1 cellular context compared by ENCODE assay signal in the genomic region with DNA sequence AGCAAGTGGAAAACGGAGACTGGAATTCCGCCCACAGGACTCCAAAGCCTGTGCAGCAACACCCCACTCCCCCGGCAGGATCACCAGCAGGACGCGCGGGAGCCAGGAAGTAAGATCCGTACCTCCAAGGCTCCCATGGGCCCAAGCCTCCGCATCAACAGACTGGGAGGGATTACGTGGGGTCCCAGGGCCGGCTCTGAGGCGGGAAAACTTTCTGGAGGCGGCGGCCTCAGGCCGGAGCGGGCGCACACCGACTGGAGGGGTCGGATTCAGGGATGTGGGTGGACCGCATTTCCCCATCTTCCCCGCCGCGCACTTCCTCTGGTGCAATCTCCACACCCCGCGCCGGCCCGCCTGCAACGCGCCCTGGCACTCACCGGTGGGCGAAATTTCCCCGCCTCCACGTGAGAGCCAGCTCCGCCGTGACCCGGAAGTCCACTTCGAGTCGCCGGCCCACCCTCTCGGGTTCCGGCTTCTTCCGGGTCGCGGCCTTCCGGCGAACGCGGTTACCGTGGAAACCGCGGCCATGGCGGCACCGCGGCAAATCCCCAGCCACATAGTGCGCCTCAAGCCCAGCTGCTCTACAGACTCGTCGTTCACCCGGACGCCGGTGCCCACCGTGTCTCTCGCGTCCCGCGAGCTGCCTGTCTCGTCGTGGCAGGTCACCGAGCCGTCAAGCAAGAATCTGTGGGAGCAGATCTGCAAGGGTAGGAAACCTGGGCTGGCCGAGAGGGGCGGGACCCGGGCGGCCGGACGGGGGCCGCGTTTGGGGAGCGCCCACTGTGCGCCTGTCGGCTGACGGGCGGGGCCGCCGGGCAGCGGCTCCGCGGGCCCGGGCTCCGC.
A peak's percentile ranks its signal among the peaks of the same experiment; 100 is the strongest.
TF ChIP-seq lines count a peak whose summit lies in the region.

Gene IQCK (plus strand): TSS at position 491 of the 843 bp plus-strand sequence. CDS start 36 bp downstream, at position 527.
A gene with protein sequence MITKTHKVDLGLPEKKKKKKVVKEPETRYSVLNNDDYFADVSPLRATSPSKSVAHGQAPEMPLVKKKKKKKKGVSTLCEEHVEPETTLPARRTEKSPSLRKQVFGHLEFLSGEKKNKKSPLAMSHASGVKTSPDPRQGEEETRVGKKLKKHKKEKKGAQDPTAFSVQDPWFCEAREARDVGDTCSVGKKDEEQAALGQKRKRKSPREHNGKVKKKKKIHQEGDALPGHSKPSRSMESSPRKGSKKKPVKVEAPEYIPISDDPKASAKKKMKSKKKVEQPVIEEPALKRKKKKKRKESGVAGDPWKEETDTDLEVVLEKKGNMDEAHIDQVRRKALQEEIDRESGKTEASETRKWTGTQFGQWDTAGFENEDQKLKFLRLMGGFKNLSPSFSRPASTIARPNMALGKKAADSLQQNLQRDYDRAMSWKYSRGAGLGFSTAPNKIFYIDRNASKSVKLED (minus strand): TSS at position 447 of the 843 bp plus-strand sequence. CDS start 3,192 bp downstream, outside the sequence.

TF ChIP-seq in K562, 482 proteins besides CTCF, POLR2A, EP300 and RAD21 (continued from another document and continues in another):
- TF ChIP-seq MBD1 (CRISPR knock-in tag; IDR thresholded peaks at IDR 0.05) (no peak), NR2C2 (CRISPR knock-in tag; IDR thresholded peaks at IDR 0.05) (peak; percentile 99), NR2C2 (tag; IDR thresholded peaks at IDR 0.05) (peak; percentile 100), ZFP36 (IDR thresholded peaks at IDR 0.05; ENCODE audit: low read depth, low read length, partially characterized antibody) (no peak), ZNF274 (IDR thresholded peaks at IDR 0.05; ENCODE audit: borderline replicate concordance, low read depth, low read length) (no peak), PHF21A (IDR thresholded peaks at IDR 0.05; ENCODE audit: borderline replicate concordance, low read depth) (no peak), SIX5 (IDR thresholded peaks at IDR 0.05; ENCODE audit: borderline replicate concordance in 1 of 2, insufficient read depth in 1 of 2, low read depth in 1 of 2, low read length in 2 of 2) (peak in 1 of 2 experiments; percentile 36; a peak in 1 of 4 replicates), MCM3 (IDR thresholded peaks at IDR 0.05) (no peak), NFYB (IDR thresholded peaks at IDR 0.05; ENCODE audit: extremely low read depth, insufficient read length) (no peak), THRAP3 (IDR thresholded peaks at IDR 0.05; ENCODE audit: borderline replicate concordance) (no peak), TFAM (CRISPR knock-in tag; conservative IDR thresholded peaks at IDR 0.05) (no peak), PTBP1 (IDR thresholded peaks at IDR 0.05; ENCODE audit: low read depth, low read length) (no peak), ZC3H8 (IDR thresholded peaks at IDR 0.05) (no peak), ATF7 (IDR thresholded peaks at IDR 0.05) (peak; percentile 62; the same call in 1 of the 2 replicates), ZNF253 (CRISPR knock-in tag; conservative IDR thresholded peaks at IDR 0.05) (no peak), SMAD4 (CRISPR knock-in tag; conservative IDR thresholded peaks at IDR 0.05) (no peak), ZKSCAN3 (CRISPR knock-in tag; IDR thresholded peaks at IDR 0.05) (no peak), ZNF121 (CRISPR knock-in tag; conservative IDR thresholded peaks at IDR 0.05) (no peak), EHMT2 (IDR thresholded peaks at IDR 0.05) (no peak), E2F4 (CRISPR knock-in tag; IDR thresholded peaks at IDR 0.05; ENCODE audit: low read depth) (0 out of 2 replicates have a peak, but pooled peaks have one; percentile 16), KLF1 (tag; IDR thresholded peaks at IDR 0.05) (no peak; the same call in 1 of the 2 replicates), ZNF124 (CRISPR knock-in tag; IDR thresholded peaks at IDR 0.05) (no peak), ZNF764 (CRISPR knock-in tag; IDR thresholded peaks at IDR 0.05; ENCODE audit: low read depth) (no peak), SNIP1 (IDR thresholded peaks at IDR 0.05; ENCODE audit: low read depth) (no peak), NFIC (IDR thresholded peaks at IDR 0.05) (no peak), RBM34 (IDR thresholded peaks at IDR 0.05; ENCODE audit: borderline replicate concordance, insufficient read depth, low read length) (0 out of 2 replicates have a peak, but pooled peaks have one; percentile 43), TGIF2 (CRISPR knock-in tag; IDR thresholded peaks at IDR 0.05) (no peak; the same call in 1 of the 2 replicates), ZNF561 (CRISPR knock-in tag; conservative IDR thresholded peaks at IDR 0.05) (no peak), ZNF830 (CRISPR knock-in tag; IDR thresholded peaks at IDR 0.05) (no peak), JUNB (CRISPR knock-in tag; conservative IDR thresholded peaks at IDR 0.05) (no peak), USF2 (CRISPR knock-in tag; IDR thresholded peaks at IDR 0.05) (peak; percentile 50; the same call in 1 of the 2 replicates), BACH1 (tag; IDR thresholded peaks at IDR 0.05) (no peak), ZBTB7A (IDR thresholded peaks at IDR 0.05; ENCODE audit: borderline replicate concordance, control insufficient read depth, low read depth, low read length) (peak; percentile 55; the same call in 1 of the 2 replicates), MXI1 (IDR thresholded peaks at IDR 0.05; ENCODE audit: low read depth, low read length) (peak; percentile 94), CBX3 (IDR thresholded peaks at IDR 0.05; ENCODE audit: borderline replicate concordance in 1 of 2, low read length in 2 of 2) (no peak), DMBX1 (CRISPR knock-in tag; IDR thresholded peaks at IDR 0.05; ENCODE audit: borderline replicate concordance) (no peak), MEF2D (tag; conservative IDR thresholded peaks at IDR 0.05; ENCODE audit: low read depth) (no peak), ZNF780A (CRISPR knock-in tag; IDR thresholded peaks at IDR 0.05) (no peak), ZBTB33 (CRISPR knock-in tag; IDR thresholded peaks at IDR 0.05) (no peak), RB1 (IDR thresholded peaks at IDR 0.05; ENCODE audit: low read depth) (peak; percentile 70; the same call in 1 of the 2 replicates), ZFP30 (CRISPR knock-in tag; IDR thresholded peaks at IDR 0.05; ENCODE audit: borderline replicate concordance) (no peak), SRSF3 (IDR thresholded peaks at IDR 0.05; ENCODE audit: insufficient read depth, low read length) (no peak), ARID1B (IDR thresholded peaks at IDR 0.05) (0 out of 2 replicates have a peak, but pooled peaks have one; percentile 25), RBM17 (IDR thresholded peaks at IDR 0.05; ENCODE audit: borderline replicate concordance, low read depth, low read length) (no peak), DNMT1 (IDR thresholded peaks at IDR 0.05) (no peak), ZNF668 (CRISPR knock-in tag; IDR thresholded peaks at IDR 0.05) (no peak)
- TF ChIP-seq, protein P1, sequence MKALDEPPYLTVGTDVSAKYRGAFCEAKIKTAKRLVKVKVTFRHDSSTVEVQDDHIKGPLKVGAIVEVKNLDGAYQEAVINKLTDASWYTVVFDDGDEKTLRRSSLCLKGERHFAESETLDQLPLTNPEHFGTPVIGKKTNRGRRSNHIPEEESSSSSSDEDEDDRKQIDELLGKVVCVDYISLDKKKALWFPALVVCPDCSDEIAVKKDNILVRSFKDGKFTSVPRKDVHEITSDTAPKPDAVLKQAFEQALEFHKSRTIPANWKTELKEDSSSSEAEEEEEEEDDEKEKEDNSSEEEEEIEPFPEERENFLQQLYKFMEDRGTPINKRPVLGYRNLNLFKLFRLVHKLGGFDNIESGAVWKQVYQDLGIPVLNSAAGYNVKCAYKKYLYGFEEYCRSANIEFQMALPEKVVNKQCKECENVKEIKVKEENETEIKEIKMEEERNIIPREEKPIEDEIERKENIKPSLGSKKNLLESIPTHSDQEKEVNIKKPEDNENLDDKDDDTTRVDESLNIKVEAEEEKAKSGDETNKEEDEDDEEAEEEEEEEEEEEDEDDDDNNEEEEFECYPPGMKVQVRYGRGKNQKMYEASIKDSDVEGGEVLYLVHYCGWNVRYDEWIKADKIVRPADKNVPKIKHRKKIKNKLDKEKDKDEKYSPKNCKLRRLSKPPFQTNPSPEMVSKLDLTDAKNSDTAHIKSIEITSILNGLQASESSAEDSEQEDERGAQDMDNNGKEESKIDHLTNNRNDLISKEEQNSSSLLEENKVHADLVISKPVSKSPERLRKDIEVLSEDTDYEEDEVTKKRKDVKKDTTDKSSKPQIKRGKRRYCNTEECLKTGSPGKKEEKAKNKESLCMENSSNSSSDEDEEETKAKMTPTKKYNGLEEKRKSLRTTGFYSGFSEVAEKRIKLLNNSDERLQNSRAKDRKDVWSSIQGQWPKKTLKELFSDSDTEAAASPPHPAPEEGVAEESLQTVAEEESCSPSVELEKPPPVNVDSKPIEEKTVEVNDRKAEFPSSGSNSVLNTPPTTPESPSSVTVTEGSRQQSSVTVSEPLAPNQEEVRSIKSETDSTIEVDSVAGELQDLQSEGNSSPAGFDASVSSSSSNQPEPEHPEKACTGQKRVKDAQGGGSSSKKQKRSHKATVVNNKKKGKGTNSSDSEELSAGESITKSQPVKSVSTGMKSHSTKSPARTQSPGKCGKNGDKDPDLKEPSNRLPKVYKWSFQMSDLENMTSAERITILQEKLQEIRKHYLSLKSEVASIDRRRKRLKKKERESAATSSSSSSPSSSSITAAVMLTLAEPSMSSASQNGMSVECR (CRISPR knock-in tag; IDR thresholded peaks at IDR 0.05), result peak; percentile 99
- TF ChIP-seq, protein P2, sequence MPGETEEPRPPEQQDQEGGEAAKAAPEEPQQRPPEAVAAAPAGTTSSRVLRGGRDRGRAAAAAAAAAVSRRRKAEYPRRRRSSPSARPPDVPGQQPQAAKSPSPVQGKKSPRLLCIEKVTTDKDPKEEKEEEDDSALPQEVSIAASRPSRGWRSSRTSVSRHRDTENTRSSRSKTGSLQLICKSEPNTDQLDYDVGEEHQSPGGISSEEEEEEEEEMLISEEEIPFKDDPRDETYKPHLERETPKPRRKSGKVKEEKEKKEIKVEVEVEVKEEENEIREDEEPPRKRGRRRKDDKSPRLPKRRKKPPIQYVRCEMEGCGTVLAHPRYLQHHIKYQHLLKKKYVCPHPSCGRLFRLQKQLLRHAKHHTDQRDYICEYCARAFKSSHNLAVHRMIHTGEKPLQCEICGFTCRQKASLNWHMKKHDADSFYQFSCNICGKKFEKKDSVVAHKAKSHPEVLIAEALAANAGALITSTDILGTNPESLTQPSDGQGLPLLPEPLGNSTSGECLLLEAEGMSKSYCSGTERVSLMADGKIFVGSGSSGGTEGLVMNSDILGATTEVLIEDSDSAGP (CRISPR knock-in tag; IDR thresholded peaks at IDR 0.05), result no peak
- TF ChIP-seq, protein P3, sequence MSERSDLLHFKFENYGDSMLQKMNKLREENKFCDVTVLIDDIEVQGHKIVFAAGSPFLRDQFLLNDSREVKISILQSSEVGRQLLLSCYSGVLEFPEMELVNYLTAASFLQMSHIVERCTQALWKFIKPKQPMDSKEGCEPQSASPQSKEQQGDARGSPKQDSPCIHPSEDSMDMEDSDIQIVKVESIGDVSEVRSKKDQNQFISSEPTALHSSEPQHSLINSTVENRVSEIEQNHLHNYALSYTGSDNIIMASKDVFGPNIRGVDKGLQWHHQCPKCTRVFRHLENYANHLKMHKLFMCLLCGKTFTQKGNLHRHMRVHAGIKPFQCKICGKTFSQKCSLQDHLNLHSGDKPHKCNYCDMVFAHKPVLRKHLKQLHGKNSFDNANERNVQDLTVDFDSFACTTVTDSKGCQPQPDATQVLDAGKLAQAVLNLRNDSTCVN (CRISPR knock-in tag; IDR thresholded peaks at IDR 0.05), result no peak
- TF ChIP-seq, protein P4, sequence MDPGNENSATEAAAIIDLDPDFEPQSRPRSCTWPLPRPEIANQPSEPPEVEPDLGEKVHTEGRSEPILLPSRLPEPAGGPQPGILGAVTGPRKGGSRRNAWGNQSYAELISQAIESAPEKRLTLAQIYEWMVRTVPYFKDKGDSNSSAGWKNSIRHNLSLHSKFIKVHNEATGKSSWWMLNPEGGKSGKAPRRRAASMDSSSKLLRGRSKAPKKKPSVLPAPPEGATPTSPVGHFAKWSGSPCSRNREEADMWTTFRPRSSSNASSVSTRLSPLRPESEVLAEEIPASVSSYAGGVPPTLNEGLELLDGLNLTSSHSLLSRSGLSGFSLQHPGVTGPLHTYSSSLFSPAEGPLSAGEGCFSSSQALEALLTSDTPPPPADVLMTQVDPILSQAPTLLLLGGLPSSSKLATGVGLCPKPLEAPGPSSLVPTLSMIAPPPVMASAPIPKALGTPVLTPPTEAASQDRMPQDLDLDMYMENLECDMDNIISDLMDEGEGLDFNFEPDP (CRISPR knock-in tag; IDR thresholded peaks at IDR 0.05), result no peak
